ENCODE assay signal across 1 cellular context in the genomic region with DNA sequence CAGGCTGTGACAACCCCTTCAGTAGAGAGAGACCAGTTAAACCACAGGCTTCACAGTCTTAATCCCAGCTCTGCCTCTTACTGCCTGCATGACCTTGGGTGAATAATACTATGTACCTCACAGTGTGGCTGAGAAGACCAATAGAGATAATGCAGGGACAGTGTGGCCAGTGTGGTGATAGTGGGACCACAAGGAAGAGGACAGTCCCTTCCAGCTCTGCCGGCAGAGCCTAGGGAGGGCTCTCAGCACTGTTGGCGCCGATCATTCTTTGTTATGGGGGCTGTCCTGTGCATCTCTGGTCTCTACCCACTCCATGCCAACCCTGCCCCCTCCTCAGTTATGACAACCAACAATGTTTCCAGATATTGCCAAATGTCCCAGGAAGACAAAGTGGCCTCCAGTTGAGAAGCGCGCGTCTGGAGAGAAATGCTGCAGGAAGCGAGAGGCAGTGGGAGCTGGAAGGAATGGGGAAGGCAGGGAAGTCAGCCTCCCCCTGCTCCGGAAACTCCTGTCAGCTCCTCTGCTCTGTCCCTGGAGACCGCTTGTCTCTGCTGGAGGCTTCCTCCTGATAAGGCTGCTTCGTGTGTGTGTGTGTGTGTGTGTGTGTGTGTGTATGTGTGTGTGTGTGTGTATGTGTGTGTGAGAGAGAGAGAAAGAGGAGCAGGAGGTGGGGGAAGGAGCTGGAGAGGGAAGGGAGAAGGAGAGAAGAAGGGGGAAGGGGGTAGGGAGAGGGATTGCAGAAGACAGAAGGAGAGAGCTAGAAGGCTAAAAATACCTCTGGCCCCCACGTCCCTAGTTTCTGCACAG.
TF ChIP-seq lines count a peak whose summit lies in the region.

No MANE protein-coding gene starts in this region.

TF ChIP-seq in K562, 482 proteins besides CTCF, POLR2A, EP300 and RAD21 (continued from another document and continues in another):
- TF ChIP-seq, protein P1, sequence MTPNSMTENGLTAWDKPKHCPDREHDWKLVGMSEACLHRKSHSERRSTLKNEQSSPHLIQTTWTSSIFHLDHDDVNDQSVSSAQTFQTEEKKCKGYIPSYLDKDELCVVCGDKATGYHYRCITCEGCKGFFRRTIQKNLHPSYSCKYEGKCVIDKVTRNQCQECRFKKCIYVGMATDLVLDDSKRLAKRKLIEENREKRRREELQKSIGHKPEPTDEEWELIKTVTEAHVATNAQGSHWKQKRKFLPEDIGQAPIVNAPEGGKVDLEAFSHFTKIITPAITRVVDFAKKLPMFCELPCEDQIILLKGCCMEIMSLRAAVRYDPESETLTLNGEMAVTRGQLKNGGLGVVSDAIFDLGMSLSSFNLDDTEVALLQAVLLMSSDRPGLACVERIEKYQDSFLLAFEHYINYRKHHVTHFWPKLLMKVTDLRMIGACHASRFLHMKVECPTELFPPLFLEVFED (CRISPR knock-in tag; conservative IDR thresholded peaks at IDR 0.05) = peak; percentile 99
- TF ChIP-seq, protein P2, sequence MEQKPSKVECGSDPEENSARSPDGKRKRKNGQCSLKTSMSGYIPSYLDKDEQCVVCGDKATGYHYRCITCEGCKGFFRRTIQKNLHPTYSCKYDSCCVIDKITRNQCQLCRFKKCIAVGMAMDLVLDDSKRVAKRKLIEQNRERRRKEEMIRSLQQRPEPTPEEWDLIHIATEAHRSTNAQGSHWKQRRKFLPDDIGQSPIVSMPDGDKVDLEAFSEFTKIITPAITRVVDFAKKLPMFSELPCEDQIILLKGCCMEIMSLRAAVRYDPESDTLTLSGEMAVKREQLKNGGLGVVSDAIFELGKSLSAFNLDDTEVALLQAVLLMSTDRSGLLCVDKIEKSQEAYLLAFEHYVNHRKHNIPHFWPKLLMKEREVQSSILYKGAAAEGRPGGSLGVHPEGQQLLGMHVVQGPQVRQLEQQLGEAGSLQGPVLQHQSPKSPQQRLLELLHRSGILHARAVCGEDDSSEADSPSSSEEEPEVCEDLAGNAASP (IDR thresholded peaks at IDR 0.05) = no peak
- TF ChIP-seq MTF1 (CRISPR knock-in tag; IDR thresholded peaks at IDR 0.05; ENCODE audit: borderline replicate concordance) (no peak), FOS (IDR thresholded peaks at IDR 0.05; ENCODE audit: extremely low read depth, insufficient read length) (no peak), RBFOX2 (IDR thresholded peaks at IDR 0.05; ENCODE audit: low read depth, low read length) (no peak), ZNF589 (CRISPR knock-in tag; IDR thresholded peaks at IDR 0.05; ENCODE audit: low read depth) (0 out of 2 replicates have a peak, but pooled peaks have one; percentile 23), ZNF764 (CRISPR knock-in tag; IDR thresholded peaks at IDR 0.05; ENCODE audit: low read depth) (no peak), MEF2D (tag; conservative IDR thresholded peaks at IDR 0.05; ENCODE audit: low read depth) (peak; percentile 92), HNRNPH1 (optimal IDR thresholded peaks at IDR 0.05; ENCODE audit: low read depth, low read length) (no peak), TAF9B (IDR thresholded peaks at IDR 0.05; ENCODE audit: partially characterized antibody) (no peak), EP400 (IDR thresholded peaks at IDR 0.05) (peak; percentile 75), ZKSCAN8 (CRISPR knock-in tag; IDR thresholded peaks at IDR 0.05) (peak; percentile 51; the same call in 1 of the 2 replicates), MCM3 (IDR thresholded peaks at IDR 0.05) (peak; percentile 100), RFX7 (CRISPR knock-in tag; IDR thresholded peaks at IDR 0.05) (no peak), ZNF197 (CRISPR knock-in tag; IDR thresholded peaks at IDR 0.05; ENCODE audit: low read depth) (no peak; the same call in 1 of the 2 replicates), HDAC1 (IDR thresholded peaks at IDR 0.05) (peak; percentile 92 to 99; a peak in 3 of 4 replicates), MCM2 (IDR thresholded peaks at IDR 0.05; ENCODE audit: low read depth) (no peak), KLF10 (CRISPR knock-in tag; IDR thresholded peaks at IDR 0.05) (no peak), FOXP1 (CRISPR knock-in tag; IDR thresholded peaks at IDR 0.05) (peak; percentile 32; the same call in 1 of the 2 replicates), PTBP1 (IDR thresholded peaks at IDR 0.05; ENCODE audit: low read depth, low read length) (no peak), ETV1 (tag; conservative IDR thresholded peaks at IDR 0.05; ENCODE audit: low read depth) (peak; percentile 97), ZKSCAN1 (IDR thresholded peaks at IDR 0.05; ENCODE audit: low read depth, low read length) (peak; percentile 19), RBM15 (IDR thresholded peaks at IDR 0.05; ENCODE audit: insufficient read depth, low read length) (no peak), RCOR1 (IDR thresholded peaks at IDR 0.05; ENCODE audit: borderline replicate concordance in 1 of 2, low read depth in 2 of 2, low read length in 2 of 2) (peak in 1 of 2 experiments; percentile 88; a peak in 2 of 4 replicates), CSDE1 (IDR thresholded peaks at IDR 0.05) (peak in 1 of 2 experiments; percentile 46; a peak in 1 of 4 replicates), IFI16 (CRISPR knock-in tag; IDR thresholded peaks at IDR 0.05) (no peak), ETV5 (CRISPR knock-in tag; IDR thresholded peaks at IDR 0.05; ENCODE audit: low read depth) (peak; percentile 84), PURB (CRISPR knock-in tag; IDR thresholded peaks at IDR 0.05; ENCODE audit: low read depth) (no peak)
- TF ChIP-seq, protein P3, sequence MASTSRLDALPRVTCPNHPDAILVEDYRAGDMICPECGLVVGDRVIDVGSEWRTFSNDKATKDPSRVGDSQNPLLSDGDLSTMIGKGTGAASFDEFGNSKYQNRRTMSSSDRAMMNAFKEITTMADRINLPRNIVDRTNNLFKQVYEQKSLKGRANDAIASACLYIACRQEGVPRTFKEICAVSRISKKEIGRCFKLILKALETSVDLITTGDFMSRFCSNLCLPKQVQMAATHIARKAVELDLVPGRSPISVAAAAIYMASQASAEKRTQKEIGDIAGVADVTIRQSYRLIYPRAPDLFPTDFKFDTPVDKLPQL (IDR thresholded peaks at IDR 0.05; ENCODE audit: extremely low read depth, insufficient read length) = no peak
- TF ChIP-seq, protein P4, sequence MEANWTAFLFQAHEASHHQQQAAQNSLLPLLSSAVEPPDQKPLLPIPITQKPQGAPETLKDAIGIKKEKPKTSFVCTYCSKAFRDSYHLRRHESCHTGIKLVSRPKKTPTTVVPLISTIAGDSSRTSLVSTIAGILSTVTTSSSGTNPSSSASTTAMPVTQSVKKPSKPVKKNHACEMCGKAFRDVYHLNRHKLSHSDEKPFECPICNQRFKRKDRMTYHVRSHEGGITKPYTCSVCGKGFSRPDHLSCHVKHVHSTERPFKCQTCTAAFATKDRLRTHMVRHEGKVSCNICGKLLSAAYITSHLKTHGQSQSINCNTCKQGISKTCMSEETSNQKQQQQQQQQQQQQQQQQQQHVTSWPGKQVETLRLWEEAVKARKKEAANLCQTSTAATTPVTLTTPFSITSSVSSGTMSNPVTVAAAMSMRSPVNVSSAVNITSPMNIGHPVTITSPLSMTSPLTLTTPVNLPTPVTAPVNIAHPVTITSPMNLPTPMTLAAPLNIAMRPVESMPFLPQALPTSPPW (CRISPR knock-in tag; IDR thresholded peaks at IDR 0.05) = peak; percentile 76
- TF ChIP-seq, protein P5, sequence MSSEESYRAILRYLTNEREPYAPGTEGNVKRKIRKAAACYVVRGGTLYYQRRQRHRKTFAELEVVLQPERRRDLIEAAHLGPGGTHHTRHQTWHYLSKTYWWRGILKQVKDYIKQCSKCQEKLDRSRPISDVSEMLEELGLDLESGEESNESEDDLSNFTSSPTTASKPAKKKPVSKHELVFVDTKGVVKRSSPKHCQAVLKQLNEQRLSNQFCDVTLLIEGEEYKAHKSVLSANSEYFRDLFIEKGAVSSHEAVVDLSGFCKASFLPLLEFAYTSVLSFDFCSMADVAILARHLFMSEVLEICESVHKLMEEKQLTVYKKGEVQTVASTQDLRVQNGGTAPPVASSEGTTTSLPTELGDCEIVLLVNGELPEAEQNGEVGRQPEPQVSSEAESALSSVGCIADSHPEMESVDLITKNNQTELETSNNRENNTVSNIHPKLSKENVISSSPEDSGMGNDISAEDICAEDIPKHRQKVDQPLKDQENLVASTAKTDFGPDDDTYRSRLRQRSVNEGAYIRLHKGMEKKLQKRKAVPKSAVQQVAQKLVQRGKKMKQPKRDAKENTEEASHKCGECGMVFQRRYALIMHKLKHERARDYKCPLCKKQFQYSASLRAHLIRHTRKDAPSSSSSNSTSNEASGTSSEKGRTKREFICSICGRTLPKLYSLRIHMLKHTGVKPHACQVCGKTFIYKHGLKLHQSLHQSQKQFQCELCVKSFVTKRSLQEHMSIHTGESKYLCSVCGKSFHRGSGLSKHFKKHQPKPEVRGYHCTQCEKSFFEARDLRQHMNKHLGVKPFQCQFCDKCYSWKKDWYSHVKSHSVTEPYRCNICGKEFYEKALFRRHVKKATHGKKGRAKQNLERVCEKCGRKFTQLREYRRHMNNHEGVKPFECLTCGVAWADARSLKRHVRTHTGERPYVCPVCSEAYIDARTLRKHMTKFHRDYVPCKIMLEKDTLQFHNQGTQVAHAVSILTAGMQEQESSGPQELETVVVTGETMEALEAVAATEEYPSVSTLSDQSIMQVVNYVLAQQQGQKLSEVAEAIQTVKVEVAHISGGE (CRISPR knock-in tag; IDR thresholded peaks at IDR 0.05) = 0 out of 6 replicates have a peak, but pooled peaks of 1 of the 3 experiments have one; percentile 16
- TF ChIP-seq, protein P6, sequence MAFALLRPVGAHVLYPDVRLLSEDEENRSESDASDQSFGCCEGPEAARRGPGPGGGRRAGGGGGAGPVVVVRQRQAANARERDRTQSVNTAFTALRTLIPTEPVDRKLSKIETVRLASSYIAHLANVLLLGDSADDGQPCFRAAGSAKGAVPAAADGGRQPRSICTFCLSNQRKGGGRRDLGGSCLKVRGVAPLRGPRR (CRISPR knock-in tag; IDR thresholded peaks at IDR 0.05) = no peak
- TF ChIP-seq, protein P7, sequence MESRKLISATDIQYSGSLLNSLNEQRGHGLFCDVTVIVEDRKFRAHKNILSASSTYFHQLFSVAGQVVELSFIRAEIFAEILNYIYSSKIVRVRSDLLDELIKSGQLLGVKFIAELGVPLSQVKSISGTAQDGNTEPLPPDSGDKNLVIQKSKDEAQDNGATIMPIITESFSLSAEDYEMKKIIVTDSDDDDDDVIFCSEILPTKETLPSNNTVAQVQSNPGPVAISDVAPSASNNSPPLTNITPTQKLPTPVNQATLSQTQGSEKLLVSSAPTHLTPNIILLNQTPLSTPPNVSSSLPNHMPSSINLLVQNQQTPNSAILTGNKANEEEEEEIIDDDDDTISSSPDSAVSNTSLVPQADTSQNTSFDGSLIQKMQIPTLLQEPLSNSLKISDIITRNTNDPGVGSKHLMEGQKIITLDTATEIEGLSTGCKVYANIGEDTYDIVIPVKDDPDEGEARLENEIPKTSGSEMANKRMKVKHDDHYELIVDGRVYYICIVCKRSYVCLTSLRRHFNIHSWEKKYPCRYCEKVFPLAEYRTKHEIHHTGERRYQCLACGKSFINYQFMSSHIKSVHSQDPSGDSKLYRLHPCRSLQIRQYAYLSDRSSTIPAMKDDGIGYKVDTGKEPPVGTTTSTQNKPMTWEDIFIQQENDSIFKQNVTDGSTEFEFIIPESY (CRISPR knock-in tag; IDR thresholded peaks at IDR 0.05) = peak; percentile 76
- TF ChIP-seq, protein P8, sequence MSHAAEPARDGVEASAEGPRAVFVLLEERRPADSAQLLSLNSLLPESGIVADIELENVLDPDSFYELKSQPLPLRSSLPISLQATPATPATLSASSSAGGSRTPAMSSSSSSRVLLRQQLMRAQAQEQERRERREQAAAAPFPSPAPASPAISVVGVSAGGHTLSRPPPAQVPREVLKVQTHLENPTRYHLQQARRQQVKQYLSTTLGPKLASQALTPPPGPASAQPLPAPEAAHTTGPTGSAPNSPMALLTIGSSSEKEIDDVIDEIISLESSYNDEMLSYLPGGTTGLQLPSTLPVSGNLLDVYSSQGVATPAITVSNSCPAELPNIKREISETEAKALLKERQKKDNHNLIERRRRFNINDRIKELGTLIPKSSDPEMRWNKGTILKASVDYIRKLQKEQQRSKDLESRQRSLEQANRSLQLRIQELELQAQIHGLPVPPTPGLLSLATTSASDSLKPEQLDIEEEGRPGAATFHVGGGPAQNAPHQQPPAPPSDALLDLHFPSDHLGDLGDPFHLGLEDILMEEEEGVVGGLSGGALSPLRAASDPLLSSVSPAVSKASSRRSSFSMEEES (CRISPR knock-in tag; IDR thresholded peaks at IDR 0.05) = no peak
